2 cellular contexts compared by ENCODE assay signal in genomic region chr1:214213136-214213535, GRCh38.
TF ChIP-seq lines count a peak whose summit lies in the region.

No MANE protein-coding gene starts in this region.

TF ChIP-seq in SK-N-SH treated with all-trans-retinoic acid at 6 μM for 48 hours, 23 proteins besides CTCF, POLR2A, EP300 and RAD21 (continued from another document):
- no peak for TF ChIP-seq POU6F1 (CRISPR knock-in tag; IDR thresholded peaks at IDR 0.05; ENCODE audit: borderline replicate concordance, low read depth)
- TF ChIP-seq PPARA (CRISPR knock-in tag; IDR thresholded peaks at IDR 0.05; ENCODE audit: borderline replicate concordance) = no peak
- TF ChIP-seq CREB5 (CRISPR knock-in tag; IDR thresholded peaks at IDR 0.05; ENCODE audit: low read depth) = no peak
- no peak for TF ChIP-seq ZFP30 (CRISPR knock-in tag; IDR thresholded peaks at IDR 0.05)
- no peak for TF ChIP-seq PATZ1 (CRISPR knock-in tag; IDR thresholded peaks at IDR 0.05; ENCODE audit: borderline replicate concordance)
- no peak for TF ChIP-seq BACH2 (CRISPR knock-in tag; IDR thresholded peaks at IDR 0.05; ENCODE audit: borderline replicate concordance)
- no peak for TF ChIP-seq OSR1 (CRISPR knock-in tag; IDR thresholded peaks at IDR 0.05)
- no peak for TF ChIP-seq ZNF565 (CRISPR knock-in tag; conservative IDR thresholded peaks at IDR 0.05; ENCODE audit: low read depth)

TF ChIP-seq in SK-N-SH, 30 proteins besides CTCF, POLR2A, EP300 and RAD21 (continued from another document):
- TF ChIP-seq IRF3 (IDR thresholded peaks at IDR 0.05; ENCODE audit: low read depth, low read length) (no peak), JUND (IDR thresholded peaks at IDR 0.05) (no peak)
TF ChIP-seq in SK-N-SH: peak in this region for 0.
